Comparison of ENCODE assay signal across 1 cellular context in the genomic region with DNA sequence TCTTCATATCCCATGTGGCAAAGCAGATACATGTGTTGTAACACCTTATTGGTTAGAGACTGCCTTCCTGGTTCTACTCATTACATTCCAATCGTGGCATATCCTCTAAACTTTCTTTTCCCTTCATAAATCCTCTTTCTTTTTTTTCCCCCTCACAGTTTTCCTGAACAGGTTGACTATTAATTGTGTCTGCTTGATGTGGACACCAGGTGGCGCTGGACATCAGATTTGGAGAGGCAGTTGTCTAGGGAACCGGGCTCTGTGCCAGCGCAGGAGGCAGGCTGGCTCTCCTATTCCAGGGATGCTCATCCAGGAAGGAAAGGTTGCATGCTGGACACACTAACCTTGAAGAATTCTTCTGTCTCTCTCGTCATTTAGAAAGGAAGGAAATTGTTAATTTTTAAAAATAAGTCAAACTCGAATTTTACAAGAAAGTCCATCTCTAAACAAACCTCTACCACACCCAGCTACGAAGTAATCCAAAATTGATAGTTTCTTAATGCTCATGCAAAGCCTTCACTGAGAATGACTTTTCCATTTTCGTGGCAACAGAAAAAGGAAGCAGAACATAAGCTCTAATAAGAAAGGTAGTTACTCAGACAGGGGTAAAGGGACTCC.
TF ChIP-seq lines count a peak whose summit lies in the region.

No MANE protein-coding gene starts in this region.

TF ChIP-seq in HepG2, 621 proteins besides CTCF, POLR2A, EP300 and RAD21 (continued from another document and continues in another):
- TF ChIP-seq MNT (IDR thresholded peaks at IDR 0.05), result no peak
- TF ChIP-seq ZNF710 (CRISPR knock-in tag; IDR thresholded peaks at IDR 0.05; ENCODE audit: borderline replicate concordance), result no peak
- no peak for TF ChIP-seq ZNF674 (CRISPR knock-in tag; IDR thresholded peaks at IDR 0.05; ENCODE audit: low read depth)
- TF ChIP-seq, protein P1, sequence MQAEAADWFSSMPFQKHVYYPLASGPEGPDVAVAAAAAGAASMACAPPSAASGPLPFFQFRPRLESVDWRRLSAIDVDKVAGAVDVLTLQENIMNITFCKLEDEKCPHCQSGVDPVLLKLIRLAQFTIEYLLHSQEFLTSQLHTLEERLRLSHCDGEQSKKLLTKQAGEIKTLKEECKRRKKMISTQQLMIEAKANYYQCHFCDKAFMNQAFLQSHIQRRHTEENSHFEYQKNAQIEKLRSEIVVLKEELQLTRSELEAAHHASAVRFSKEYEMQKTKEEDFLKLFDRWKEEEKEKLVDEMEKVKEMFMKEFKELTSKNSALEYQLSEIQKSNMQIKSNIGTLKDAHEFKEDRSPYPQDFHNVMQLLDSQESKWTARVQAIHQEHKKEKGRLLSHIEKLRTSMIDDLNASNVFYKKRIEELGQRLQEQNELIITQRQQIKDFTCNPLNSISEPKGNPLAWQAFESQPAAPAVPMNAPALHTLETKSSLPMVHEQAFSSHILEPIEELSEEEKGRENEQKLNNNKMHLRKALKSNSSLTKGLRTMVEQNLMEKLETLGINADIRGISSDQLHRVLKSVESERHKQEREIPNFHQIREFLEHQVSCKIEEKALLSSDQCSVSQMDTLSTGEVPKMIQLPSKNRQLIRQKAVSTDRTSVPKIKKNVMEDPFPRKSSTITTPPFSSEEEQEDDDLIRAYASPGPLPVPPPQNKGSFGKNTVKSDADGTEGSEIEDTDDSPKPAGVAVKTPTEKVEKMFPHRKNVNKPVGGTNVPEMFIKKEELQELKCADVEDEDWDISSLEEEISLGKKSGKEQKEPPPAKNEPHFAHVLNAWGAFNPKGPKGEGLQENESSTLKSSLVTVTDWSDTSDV (CRISPR knock-in tag; IDR thresholded peaks at IDR 0.05), result no peak
- peak; percentile 56 for TF ChIP-seq STAG1 (CRISPR knock-in tag; IDR thresholded peaks at IDR 0.05)
- peak; percentile 86 for TF ChIP-seq RBM22 (optimal IDR thresholded peaks at IDR 0.05; ENCODE audit: low read length)
- no peak for TF ChIP-seq TOPORS (CRISPR knock-in tag; IDR thresholded peaks at IDR 0.05)
- TF ChIP-seq ZC3H13 (CRISPR knock-in tag; IDR thresholded peaks at IDR 0.05), result no peak
- TF ChIP-seq, protein P2, sequence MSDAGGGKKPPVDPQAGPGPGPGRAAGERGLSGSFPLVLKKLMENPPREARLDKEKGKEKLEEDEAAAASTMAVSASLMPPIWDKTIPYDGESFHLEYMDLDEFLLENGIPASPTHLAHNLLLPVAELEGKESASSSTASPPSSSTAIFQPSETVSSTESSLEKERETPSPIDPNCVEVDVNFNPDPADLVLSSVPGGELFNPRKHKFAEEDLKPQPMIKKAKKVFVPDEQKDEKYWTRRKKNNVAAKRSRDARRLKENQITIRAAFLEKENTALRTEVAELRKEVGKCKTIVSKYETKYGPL (CRISPR knock-in tag; IDR thresholded peaks at IDR 0.05), result no peak
- peak; percentile 61; the same call in 1 of the 2 replicates for TF ChIP-seq SMC3 (IDR thresholded peaks at IDR 0.05; ENCODE audit: low read length)
- TF ChIP-seq RFX3 (CRISPR knock-in tag; IDR thresholded peaks at IDR 0.05), result peak; percentile 97
- no peak for TF ChIP-seq ZNF12 (CRISPR knock-in tag; IDR thresholded peaks at IDR 0.05)
- TF ChIP-seq, protein P3, sequence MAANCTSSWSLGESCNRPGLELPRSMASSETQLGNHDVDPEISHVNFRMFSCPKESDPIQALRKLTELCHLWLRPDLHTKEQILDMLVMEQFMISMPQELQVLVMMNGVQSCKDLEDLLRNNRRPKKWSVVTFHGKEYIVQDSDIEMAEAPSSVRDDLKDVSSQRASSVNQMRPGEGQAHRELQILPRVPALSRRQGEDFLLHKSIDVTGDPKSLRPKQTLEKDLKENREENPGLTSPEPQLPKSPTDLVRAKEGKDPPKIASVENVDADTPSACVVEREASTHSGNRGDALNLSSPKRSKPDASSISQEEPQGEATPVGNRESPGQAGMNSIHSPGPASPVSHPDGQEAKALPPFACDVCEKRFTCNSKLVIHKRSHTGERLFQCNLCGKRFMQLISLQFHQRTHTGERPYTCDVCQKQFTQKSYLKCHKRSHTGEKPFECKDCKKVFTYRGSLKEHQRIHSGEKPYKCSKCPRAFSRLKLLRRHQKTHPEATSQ (CRISPR knock-in tag; IDR thresholded peaks at IDR 0.05; ENCODE audit: borderline replicate concordance), result no peak
- TF ChIP-seq U2AF2 (IDR thresholded peaks at IDR 0.05; ENCODE audit: low read depth, low read length), result 0 out of 2 replicates have a peak, but pooled peaks have one; percentile 80
- peak; percentile 65 for TF ChIP-seq NFIC (IDR thresholded peaks at IDR 0.05; ENCODE audit: low read length)
- TF ChIP-seq ZNF335 (CRISPR knock-in tag; IDR thresholded peaks at IDR 0.05), result no peak
- TF ChIP-seq, protein P4, sequence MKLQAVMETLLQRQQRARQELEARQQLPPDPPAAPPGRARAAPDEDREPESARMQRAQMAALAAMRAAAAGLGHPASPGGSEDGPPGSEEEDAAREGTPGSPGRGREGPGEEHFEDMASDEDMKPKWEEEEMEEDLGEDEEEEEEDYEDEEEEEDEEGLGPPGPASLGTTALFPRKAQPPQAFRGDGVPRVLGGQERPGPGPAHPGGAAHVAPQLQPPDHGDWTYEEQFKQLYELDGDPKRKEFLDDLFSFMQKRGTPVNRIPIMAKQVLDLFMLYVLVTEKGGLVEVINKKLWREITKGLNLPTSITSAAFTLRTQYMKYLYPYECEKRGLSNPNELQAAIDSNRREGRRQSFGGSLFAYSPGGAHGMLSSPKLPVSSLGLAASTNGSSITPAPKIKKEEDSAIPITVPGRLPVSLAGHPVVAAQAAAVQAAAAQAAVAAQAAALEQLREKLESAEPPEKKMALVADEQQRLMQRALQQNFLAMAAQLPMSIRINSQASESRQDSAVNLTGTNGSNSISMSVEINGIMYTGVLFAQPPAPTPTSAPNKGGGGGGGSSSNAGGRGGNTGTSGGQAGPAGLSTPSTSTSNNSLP (IDR thresholded peaks at IDR 0.05; ENCODE audit: low read depth, low read length), result peak; percentile 90
- no peak for TF ChIP-seq ZNF530 (CRISPR knock-in tag; IDR thresholded peaks at IDR 0.05; ENCODE audit: low read depth)
- no peak for TF ChIP-seq DDIT3 (CRISPR knock-in tag; IDR thresholded peaks at IDR 0.05)
- TF ChIP-seq, protein P5, sequence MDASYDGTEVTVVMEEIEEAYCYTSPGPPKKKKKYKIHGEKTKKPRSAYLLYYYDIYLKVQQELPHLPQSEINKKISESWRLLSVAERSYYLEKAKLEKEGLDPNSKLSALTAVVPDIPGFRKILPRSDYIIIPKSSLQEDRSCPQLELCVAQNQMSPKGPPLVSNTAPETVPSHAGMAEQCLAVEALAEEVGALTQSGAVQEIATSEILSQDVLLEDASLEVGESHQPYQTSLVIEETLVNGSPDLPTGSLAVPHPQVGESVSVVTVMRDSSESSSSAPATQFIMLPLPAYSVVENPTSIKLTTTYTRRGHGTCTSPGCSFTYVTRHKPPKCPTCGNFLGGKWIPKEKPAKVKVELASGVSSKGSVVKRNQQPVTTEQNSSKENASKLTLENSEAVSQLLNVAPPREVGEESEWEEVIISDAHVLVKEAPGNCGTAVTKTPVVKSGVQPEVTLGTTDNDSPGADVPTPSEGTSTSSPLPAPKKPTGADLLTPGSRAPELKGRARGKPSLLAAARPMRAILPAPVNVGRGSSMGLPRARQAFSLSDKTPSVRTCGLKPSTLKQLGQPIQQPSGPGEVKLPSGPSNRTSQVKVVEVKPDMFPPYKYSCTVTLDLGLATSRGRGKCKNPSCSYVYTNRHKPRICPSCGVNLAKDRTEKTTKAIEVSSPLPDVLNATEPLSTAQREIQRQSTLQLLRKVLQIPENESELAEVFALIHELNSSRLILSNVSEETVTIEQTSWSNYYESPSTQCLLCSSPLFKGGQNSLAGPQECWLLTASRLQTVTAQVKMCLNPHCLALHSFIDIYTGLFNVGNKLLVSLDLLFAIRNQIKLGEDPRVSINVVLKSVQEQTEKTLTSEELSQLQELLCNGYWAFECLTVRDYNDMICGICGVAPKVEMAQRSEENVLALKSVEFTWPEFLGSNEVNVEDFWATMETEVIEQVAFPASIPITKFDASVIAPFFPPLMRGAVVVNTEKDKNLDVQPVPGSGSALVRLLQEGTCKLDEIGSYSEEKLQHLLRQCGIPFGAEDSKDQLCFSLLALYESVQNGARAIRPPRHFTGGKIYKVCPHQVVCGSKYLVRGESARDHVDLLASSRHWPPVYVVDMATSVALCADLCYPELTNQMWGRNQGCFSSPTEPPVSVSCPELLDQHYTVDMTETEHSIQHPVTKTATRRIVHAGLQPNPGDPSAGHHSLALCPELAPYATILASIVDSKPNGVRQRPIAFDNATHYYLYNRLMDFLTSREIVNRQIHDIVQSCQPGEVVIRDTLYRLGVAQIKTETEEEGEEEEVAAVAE (CRISPR knock-in tag; IDR thresholded peaks at IDR 0.05; ENCODE audit: borderline replicate concordance), result no peak
- no peak for TF ChIP-seq CENPT (CRISPR knock-in tag; IDR thresholded peaks at IDR 0.05; ENCODE audit: low read depth)
- TF ChIP-seq KDM5B (CRISPR knock-in tag; IDR thresholded peaks at IDR 0.05; ENCODE audit: borderline replicate concordance), result no peak
- TF ChIP-seq ARID5B (CRISPR knock-in tag; IDR thresholded peaks at IDR 0.05), result no peak
- TF ChIP-seq MYPOP (CRISPR knock-in tag; IDR thresholded peaks at IDR 0.05), result no peak
- TF ChIP-seq FOXA3 (CRISPR knock-in tag; IDR thresholded peaks at IDR 0.05), result 0 out of 2 replicates have a peak, but pooled peaks have one; percentile 22
- TF ChIP-seq KDM1A (CRISPR knock-in tag; IDR thresholded peaks at IDR 0.05), result peak; percentile 94
- no peak for TF ChIP-seq ZNF235 (CRISPR knock-in tag; IDR thresholded peaks at IDR 0.05; ENCODE audit: borderline replicate concordance)
- no peak for TF ChIP-seq SP5 (CRISPR knock-in tag; IDR thresholded peaks at IDR 0.05; ENCODE audit: borderline replicate concordance, low read depth)
- TF ChIP-seq XRCC5 (optimal IDR thresholded peaks at IDR 0.05; ENCODE audit: low read length), result peak; percentile 64
- TF ChIP-seq BATF2 (CRISPR knock-in tag; IDR thresholded peaks at IDR 0.05), result no peak
